In the genomic region with DNA sequence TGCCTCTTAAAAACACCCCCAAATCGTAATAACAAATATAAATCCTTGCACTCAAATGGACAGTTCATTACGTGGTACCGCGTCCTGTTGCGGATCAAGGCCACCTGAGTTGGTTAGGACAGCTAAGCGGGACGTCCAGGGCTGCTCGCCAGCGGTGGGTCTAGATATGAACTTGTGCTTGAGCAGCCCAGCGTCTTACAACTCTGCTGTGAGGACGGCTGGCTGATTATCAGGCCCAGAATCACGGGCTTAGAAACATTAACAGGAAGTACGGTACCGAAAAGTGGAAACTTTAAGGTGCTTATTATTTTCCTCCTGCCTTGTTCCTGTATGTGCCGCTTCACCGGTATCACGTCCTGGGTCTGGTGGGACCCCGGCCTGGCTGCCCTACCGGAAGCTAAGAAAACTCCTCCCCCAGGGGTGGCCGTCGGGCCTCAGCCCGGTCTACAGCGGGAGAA, we compare ENCODE assay signal across 9 cellular contexts. TPM values are rescaled to one million over a fixed set of nuclear protein-coding genes. Genes with fewer than 3 reads are reported as not detected.
DNase-seq lines count a peak whose midpoint lies in the region; ATAC-seq, FAIRE-seq and TF ChIP-seq lines count a peak whose summit lies in the region.
"Had no signal": no experiment of that assay in that cellular context is flagged by ENCODE, and none has a peak within 500 bp of the region (broad histone marks: within the 10 kb centered on the region; RNA-seq: fewer than 3 reads in every experiment).

No MANE protein-coding gene starts in this region.

- H3K27me3 ChIP-seq in K562 (ENCODE audit: control insufficient read depth in 2 of 2, insufficient read depth in 2 of 2, low read length in 2 of 2): no peaks in the 10 kb centered on the region
- no peaks in the 10 kb centered on the region for H3K27me3 ChIP-seq in upper lobe of left lung

- TF ChIP-seq CTCF in K562 (IDR thresholded peaks at IDR 0.05 in 2 of 3, conservative IDR thresholded peaks at IDR 0.05 in 1 of 3; ENCODE audit: insufficient read depth in 2 of 3, low read depth in 1 of 3, low read length in 3 of 3): no peak
- TF ChIP-seq CTCF in lower leg skin (IDR thresholded peaks at IDR 0.05): no peak
- TF ChIP-seq CTCF in upper lobe of left lung (IDR thresholded peaks at IDR 0.05): no peak

- intact Hi-C loops in K562 (cut with micrococcal nuclease) (no loop called here), lower leg skin (cut with DNase I; ENCODE audit: low total_unique reads) (no loop called here)

- TF ChIP-seq RAD21 in K562 (CRISPR knock-in tag; conservative IDR thresholded peaks at IDR 0.05 in 1 of 2, IDR thresholded peaks at IDR 0.05 in 1 of 2): no peak

- peak; percentile 86 for FAIRE-seq in K562 (lab: Jason Lieb, UNC)
- FAIRE-seq: A204.1 had no signal

- H3K4me3 ChIP-seq in K562: peak overlapping the region; percentile 79
- H3K4me3 ChIP-seq in lower leg skin (ENCODE audit: low read depth, poor library complexity, severe bottlenecking): peak overlapping the region; percentile 77
- H3K4me3 ChIP-seq in upper lobe of left lung: peak overlapping the region in 3 of 4 donors; percentile 59 to 91 (median 68)

- H3K27ac ChIP-seq in K562 (ENCODE audit: extremely low read depth, low read depth, low read length) (peak overlapping the region; percentile 100), upper lobe of left lung (peak overlapping the region; percentile 94 to 100 (median 100))

- H3K9ac ChIP-seq in K562 (ENCODE audit: insufficient read depth in 1 of 2, low read depth in 2 of 2, low read length in 2 of 2): peak overlapping the region; percentile 96 to 100

- no peaks in the 10 kb centered on the region for H3K9me1 ChIP-seq in K562 (ENCODE audit: control insufficient read depth, insufficient read depth, low read length)

- ATAC-seq in GM21737 (IDR thresholded peaks at IDR 0.05; ENCODE audit: unreplicated experiment) (peak; percentile 32), K562 (peak; percentile 77), upper lobe of left lung (ENCODE audit: low FRiP score in 2 of 2) (no peak), GM18873 (IDR thresholded peaks at IDR 0.05; ENCODE audit: low FRiP score, unreplicated experiment) (no peak)

- peaks cover 21 to 25% of the 10 kb centered on the region in 2 experiments for H3K4me1 ChIP-seq in K562 (replicated peaks in 1 of 2; ENCODE audit: control insufficient read depth in 2 of 2, insufficient read depth in 2 of 2, low read length in 2 of 2)
- H3K4me1 ChIP-seq in upper lobe of left lung: peaks cover 35 to 41% (median 38%) of the 10 kb centered on the region in 4 donors

- H3K36me3 ChIP-seq in K562 (ENCODE audit: control insufficient read depth, insufficient read depth, low read length): peaks cover 43% of the 10 kb centered on the region
- peaks cover 0 to 4% (median 0%) of the 10 kb centered on the region in 4 donors for H3K36me3 ChIP-seq in upper lobe of left lung

- H3K79me2 ChIP-seq in K562 (ENCODE audit: control insufficient read depth, insufficient read depth, low read length): peaks cover 56% of the 10 kb centered on the region

- TSS peak; percentile 80 for BruUV-seq in K562 (replicated peaks; lab: Mats Ljungman, UMichigan)

- H4K20me1 ChIP-seq in K562 (replicated peaks; ENCODE audit: control insufficient read depth, insufficient read depth, low read length): peaks cover 28% of the 10 kb centered on the region; the same call in 1 of the 2 replicates

- CTCF ChIA-PET in K562 (lab: Yijun Ruan, JAX; ENCODE audit: low intra/inter-chr PET ratio): no interaction called here

- DNase-seq in DMS 273 (lab: John Stamatoyannopoulos, UW; ENCODE audit: unreplicated experiment) (peak; percentile 86), DMS 273 treated with DMSO at 0.1 percent for 48 hours (lab: John Stamatoyannopoulos, UW) (no peak), NCI-H345 treated with DMSO at 0.1 percent for 48 hours (lab: John Stamatoyannopoulos, UW; ENCODE audit: unreplicated experiment) (peak; percentile 76), K562 (ENCODE audit: extremely low read depth in 1 of 4, low spot score in 3 of 4) (peak in 2 of 4 experiments; percentile 88 to 91), lower leg skin (ENCODE audit: low spot score in 2 of 2) (no peak), upper lobe of left lung (no peak)

- under 1% methylated on average over 23 of the region's 23 CpGs for WGBS in K562 (ENCODE audit: insufficient coverage, low coverage, missing lambda C conversion rate)
- WGBS in lower leg skin, 2 donors: 58 to 59% methylated on average over 23 of the region's 23 CpGs
- 71 to 84% methylated on average over 19 to 21 of the region's 23 CpGs for WGBS in upper lobe of left lung, 2 donors

- TF ChIP-seq POLR2A in K562 (conservative IDR thresholded peaks at IDR 0.05) (no peak), lower leg skin (IDR thresholded peaks at IDR 0.05) (no peak), upper lobe of left lung (IDR thresholded peaks at IDR 0.05) (no peak)

- in situ Hi-C loops in K562 (cut with MboI): no loop called here

- H2AFZ ChIP-seq in K562 (ENCODE audit: low read depth, low read length): peak overlapping the region; percentile 100

- H3K4me2 ChIP-seq in K562 (ENCODE audit: insufficient read depth, low read length): peak overlapping the region; percentile 93

- no peak for TF ChIP-seq EP300 in K562 (IDR thresholded peaks at IDR 0.05; ENCODE audit: low read length)
- TF ChIP-seq EP300 in upper lobe of left lung (IDR thresholded peaks at IDR 0.05): no peak

- H3K9me3 ChIP-seq in K562 (replicated peaks; ENCODE audit: control insufficient read depth, insufficient read depth, low read depth, low read length): no peaks in the 10 kb centered on the region
- no peaks in the 10 kb centered on the region for H3K9me3 ChIP-seq in upper lobe of left lung

- POLR2A ChIA-PET in K562 (lab: Yijun Ruan, JAX): interaction anchor here (0.6 to 5.6 kb wide), 8 partner anchors 11 to 841 kb away, joined by 3 to 96 read pairs (median 4); partner anchors contain the start of genes KCTD5 and TRAF7

RNA-seq across cellular contexts. Expression of gene SRRM2, which starts 0.8 kb away (rescaled TPM):
- total RNA-seq in K562 (2011; cell fraction: chromatin; rRNA removed; ENCODE audit: low replicate concordance): 1,596 and 1,670 TPM in 2 replicates
- total RNA-seq in K562 (2011; cell fraction: nucleolus; rRNA removed): 1,139 and 1,167 TPM in 2 replicates
- 1,487 and 2,488 TPM in 2 replicates for total RNA-seq in K562 (2011; cell fraction: nucleoplasm; rRNA removed)
- 81.1 and 85.3 TPM in 2 replicates for total RNA-seq in K562 (2014; rRNA removed)
- total RNA-seq in K562 (2014; rRNA removed; fragmentation: Illumina TruSeq; extraction: Trizol): 79.2 and 79.9 TPM in 2 replicates
- 70.6 and 91.2 TPM in 2 replicates for total RNA-seq in K562 (2015; rRNA removed; fragmentation: Illumina TruSeq; extraction: Trizol)
- total RNA-seq in K562 (2021): 413 and 466 TPM in 2 replicates
- 82.5 and 179 TPM in 2 replicates for polyA plus RNA-seq in K562 (2011; rRNA removed)
- 102 and 119 TPM in 2 replicates for polyA plus RNA-seq in K562 (2011; cell fraction: cytosol; rRNA removed)
- 1,748 and 2,419 TPM in 2 replicates for polyA plus RNA-seq in K562 (2011; cell fraction: nucleus; rRNA removed)
- polyA plus RNA-seq in K562 (2012): 391 and 584 TPM in 2 replicates
- polyA plus RNA-seq in K562 (2014; fragmentation: Illumina TruSeq; extraction: Trizol): 517 and 558 TPM in 2 replicates
- 10 to 100 TPM; 26.7 to 27.6 TPM for polyA plus RNA-seq in K562 (2014; fragmentation: Nextera tagmentation; extraction: Ambion mirVana)
- polyA plus RNA-seq in K562 (2014; rRNA removed): 463 and 563 TPM in 2 replicates
- 72.4 and 72.8 TPM in 2 replicates for polyA minus RNA-seq in K562 (2011; rRNA and poly(A)+ RNA removed)
- 155 and 244 TPM in 2 replicates for polyA minus RNA-seq in K562 (2011; cell fraction: cytosol; rRNA and poly(A)+ RNA removed)
- 233 and 249 TPM in 2 replicates for polyA minus RNA-seq in K562 (2011; cell fraction: nucleus; rRNA and poly(A)+ RNA removed)
- 100 to 1,000 TPM; 257 to 830 (median 272) TPM for total RNA-seq in lower leg skin
- total RNA-seq in upper lobe of left lung: 1,000 to 10,000 TPM in 2 of 6 donors, 100 to 1,000 TPM in 4; 317 to 3,815 (median 582) TPM

RNA-seq across cellular contexts. Expression of gene ELOB, which starts 25.5 kb away (rescaled TPM):
- 7.2 and 24.7 TPM in 2 replicates for total RNA-seq in K562 (2011; cell fraction: chromatin; rRNA removed; ENCODE audit: low replicate concordance)
- total RNA-seq in K562 (2011; cell fraction: nucleolus; rRNA removed): 37.5 and 47.0 TPM in 2 replicates
- 31.9 and 34.9 TPM in 2 replicates for total RNA-seq in K562 (2011; cell fraction: nucleoplasm; rRNA removed)
- total RNA-seq in K562 (2014; rRNA removed) (285 and 395 TPM in 2 replicates), K562 (2014; rRNA removed; fragmentation: Illumina TruSeq; extraction: Trizol) (29.4 and 63.2 TPM in 2 replicates), K562 (2015; rRNA removed; fragmentation: Illumina TruSeq; extraction: Trizol) (219 and 223 TPM in 2 replicates), K562 (2021) (237 and 268 TPM in 2 replicates), lower leg skin (1,000 to 10,000 TPM in 1 of 4 donors, 100 to 1,000 TPM in 3; 244 to 2,128 (median 328) TPM), upper lobe of left lung (100 to 1,000 TPM in 5 of 6 donors, 10 to 100 TPM in 1; 73.3 to 245 (median 145) TPM)
- polyA plus RNA-seq in K562 (2011; rRNA removed) (206 and 220 TPM in 2 replicates), K562 (2014; fragmentation: Illumina TruSeq; extraction: Trizol) (180 and 344 TPM in 2 replicates), K562 (2014; fragmentation: Nextera tagmentation; extraction: Ambion mirVana) (100 to 1,000 TPM; 764 to 791 TPM), K562 (2014; rRNA removed) (298 and 313 TPM in 2 replicates)
- 693 and 1,390 TPM in 2 replicates for polyA plus RNA-seq in K562 (2011; cell fraction: cytosol; rRNA removed)
- polyA plus RNA-seq in K562 (2011; cell fraction: nucleus; rRNA removed): 132 and 211 TPM in 2 replicates
- polyA plus RNA-seq in K562 (2012): 297 and 487 TPM in 2 replicates
- polyA minus RNA-seq in K562 (2011; rRNA and poly(A)+ RNA removed): 34.5 and 73.6 TPM in 2 replicates
- 64.8 and 95.8 TPM in 2 replicates for polyA minus RNA-seq in K562 (2011; cell fraction: cytosol; rRNA and poly(A)+ RNA removed)
- 15.5 and 22.3 TPM in 2 replicates for polyA minus RNA-seq in K562 (2011; cell fraction: nucleus; rRNA and poly(A)+ RNA removed)

RNA-seq across cellular contexts. Expression of gene PRSS27, which starts 31.6 kb away (rescaled TPM):
- total RNA-seq in K562 (2011; cell fraction: chromatin; rRNA removed; ENCODE audit: low replicate concordance): 0.83 and 2.0 TPM in 2 replicates
- 1.6 and 2.0 TPM in 2 replicates for total RNA-seq in K562 (2011; cell fraction: nucleolus; rRNA removed)
- total RNA-seq in K562 (2011; cell fraction: nucleoplasm; rRNA removed): 1.4 and 1.5 TPM in 2 replicates
- total RNA-seq in K562 (2014; rRNA removed) (0.09 and 0.29 TPM in 2 replicates), K562 (2014; rRNA removed; fragmentation: Illumina TruSeq; extraction: Trizol) (not detected in 2 replicates), K562 (2015; rRNA removed; fragmentation: Illumina TruSeq; extraction: Trizol) (0.15 and 0.18 TPM in 2 replicates), K562 (2021) (0.16 and 0.20 TPM in 2 replicates), lower leg skin (1 to 10 TPM; 1.3 to 5.0 (median 2.0) TPM), upper lobe of left lung (1 to 10 TPM in 5 of 6 donors, under 1 TPM in 1; 0.91 to 8.1 (median 1.8) TPM)
- polyA plus RNA-seq in K562 (2011; rRNA removed) (0.20 TPM in 2 replicates), K562 (2014; fragmentation: Illumina TruSeq; extraction: Trizol) (0.11 TPM in 1 of 2 replicates, not detected in the other), K562 (2014; fragmentation: Nextera tagmentation; extraction: Ambion mirVana) (not detected), K562 (2014; rRNA removed) (0.22 TPM in 1 of 2 replicates, not detected in the other)
- 0.19 and 0.86 TPM in 2 replicates for polyA plus RNA-seq in K562 (2011; cell fraction: cytosol; rRNA removed)
- 0.65 and 0.77 TPM in 2 replicates for polyA plus RNA-seq in K562 (2011; cell fraction: nucleus; rRNA removed)
- 0.26 and 1.3 TPM in 2 replicates for polyA plus RNA-seq in K562 (2012)
- 0.07 and 0.15 TPM in 2 replicates for polyA minus RNA-seq in K562 (2011; rRNA and poly(A)+ RNA removed)
- not detected in 2 replicates for polyA minus RNA-seq in K562 (2011; cell fraction: cytosol; rRNA and poly(A)+ RNA removed)
- polyA minus RNA-seq in K562 (2011; cell fraction: nucleus; rRNA and poly(A)+ RNA removed): 0.44 and 0.67 TPM in 2 replicates

RNA-seq across cellular contexts. Expression of gene PRSS33, which starts 35.8 kb away (rescaled TPM):
- not detected in 2 replicates for total RNA-seq in K562 (2011; cell fraction: chromatin; rRNA removed; ENCODE audit: low replicate concordance)
- not detected in 2 replicates for total RNA-seq in K562 (2011; cell fraction: nucleolus; rRNA removed)
- not detected in 2 replicates for total RNA-seq in K562 (2011; cell fraction: nucleoplasm; rRNA removed)
- not detected in 2 replicates for total RNA-seq in K562 (2014; rRNA removed)
- not detected in 2 replicates for total RNA-seq in K562 (2014; rRNA removed; fragmentation: Illumina TruSeq; extraction: Trizol)
- total RNA-seq in K562 (2015; rRNA removed; fragmentation: Illumina TruSeq; extraction: Trizol): not detected in 2 replicates
- not detected in 2 replicates for total RNA-seq in K562 (2021)
- not detected in 2 replicates for polyA plus RNA-seq in K562 (2011; rRNA removed)
- polyA plus RNA-seq in K562 (2011; cell fraction: cytosol; rRNA removed): not detected in 2 replicates
- polyA plus RNA-seq in K562 (2011; cell fraction: nucleus; rRNA removed): not detected in 2 replicates
- 0.06 TPM in 1 of 2 replicates, not detected in the other for polyA plus RNA-seq in K562 (2012)
- polyA plus RNA-seq in K562 (2014; fragmentation: Illumina TruSeq; extraction: Trizol): not detected in 2 replicates
- polyA plus RNA-seq in K562 (2014; fragmentation: Nextera tagmentation; extraction: Ambion mirVana): not detected
- polyA plus RNA-seq in K562 (2014; rRNA removed): not detected in 2 replicates
- polyA minus RNA-seq in K562 (2011; rRNA and poly(A)+ RNA removed): not detected in 2 replicates
- not detected in 2 replicates for polyA minus RNA-seq in K562 (2011; cell fraction: cytosol; rRNA and poly(A)+ RNA removed)
- not detected in 2 replicates for polyA minus RNA-seq in K562 (2011; cell fraction: nucleus; rRNA and poly(A)+ RNA removed)
- total RNA-seq in lower leg skin: not detected
- total RNA-seq in upper lobe of left lung: under 1 TPM in 2 of 6 donors, not detected in 4; 0.20 to 0.92 TPM

RNA-seq across cellular contexts. Expression of gene PRSS41, which starts 46.7 kb away (rescaled TPM):
- not detected in 2 replicates for total RNA-seq in K562 (2011; cell fraction: chromatin; rRNA removed; ENCODE audit: low replicate concordance)
- total RNA-seq in K562 (2011; cell fraction: nucleolus; rRNA removed): not detected in 2 replicates
- total RNA-seq in K562 (2011; cell fraction: nucleoplasm; rRNA removed): not detected in 2 replicates
- total RNA-seq in K562 (2014; rRNA removed) (not detected in 2 replicates), K562 (2014; rRNA removed; fragmentation: Illumina TruSeq; extraction: Trizol) (not detected in 2 replicates), K562 (2015; rRNA removed; fragmentation: Illumina TruSeq; extraction: Trizol) (not detected in 2 replicates), K562 (2021) (not detected in 2 replicates), lower leg skin (not detected), upper lobe of left lung (under 1 TPM in 2 of 6 donors, not detected in 4; 0.57 to 0.78 TPM)
- polyA plus RNA-seq in K562 (2011; rRNA removed) (not detected in 2 replicates), K562 (2014; fragmentation: Illumina TruSeq; extraction: Trizol) (not detected in 2 replicates), K562 (2014; fragmentation: Nextera tagmentation; extraction: Ambion mirVana) (not detected), K562 (2014; rRNA removed) (not detected in 2 replicates)
- not detected in 2 replicates for polyA plus RNA-seq in K562 (2011; cell fraction: cytosol; rRNA removed)
- polyA plus RNA-seq in K562 (2011; cell fraction: nucleus; rRNA removed): not detected in 2 replicates
- not detected in 2 replicates for polyA plus RNA-seq in K562 (2012)
- 0.18 TPM in 1 of 2 replicates, not detected in the other for polyA minus RNA-seq in K562 (2011; rRNA and poly(A)+ RNA removed)
- not detected in 2 replicates for polyA minus RNA-seq in K562 (2011; cell fraction: cytosol; rRNA and poly(A)+ RNA removed)
- not detected in 2 replicates for polyA minus RNA-seq in K562 (2011; cell fraction: nucleus; rRNA and poly(A)+ RNA removed)

Comparison
In these comparisons a context has a peak if more than half of its experiments do, and no peak if none do; other contexts are left out.
1. DNase-seq: peak in DMS 273 (single experiment) and NCI-H345 treated with DMSO at 0.1 percent for 48 hours (single experiment); none in DMS 273 treated with DMSO at 0.1 percent for 48 hours (single experiment), lower leg skin (0 of 2) and upper lobe of left lung (0 of 2).
2. ATAC-seq: peak in GM21737 (single experiment) and K562 (single experiment); none in upper lobe of left lung (0 of 2) and GM18873 (single experiment).
3. Peak in every context shown above with its lines, with median percentiles within 50 percentile points of each other: H3K4me3 ChIP-seq.